ENCODE assay signal across 25 cellular contexts in the genomic region with DNA sequence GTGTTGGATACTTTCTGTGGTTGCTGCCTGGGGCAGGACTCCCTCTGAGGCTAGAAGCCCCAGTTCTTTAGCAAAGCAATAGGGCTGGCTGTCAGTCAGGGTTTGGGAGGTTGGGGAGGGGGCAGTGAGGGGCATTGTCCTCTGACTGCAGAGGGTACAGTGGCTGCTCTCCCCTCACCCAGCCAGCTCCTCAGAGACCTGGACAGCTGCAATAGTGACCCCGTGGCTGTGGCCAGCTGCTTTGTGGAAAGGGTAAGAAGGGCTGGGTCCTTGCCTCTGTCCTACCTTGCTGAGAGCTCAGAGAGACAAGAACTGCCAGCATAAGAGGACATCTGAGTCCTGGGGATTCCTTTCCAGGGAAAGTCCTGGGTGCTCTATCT. TPM values are rescaled to one million over a fixed set of nuclear protein-coding genes. Genes with fewer than 3 reads are reported as not detected.
DNase-seq lines count a peak whose midpoint lies in the region; ATAC-seq, FAIRE-seq and TF ChIP-seq lines count a peak whose summit lies in the region.
"Had no signal": no experiment of that assay in that cellular context is flagged by ENCODE, and none has a peak within 500 bp of the region (broad histone marks: within the 10 kb centered on the region; RNA-seq: fewer than 3 reads in every experiment).

No MANE protein-coding gene starts in this region.

- peaks cover 71% of the 10 kb centered on the region for H3K4me1 Mint-ChIP-seq in central memory CD8-positive, alpha-beta T cell
- H3K4me1 Mint-ChIP-seq in natural killer cell = peaks cover 72 to 80% of the 10 kb centered on the region in 2 donors
- peaks cover 57% of the 10 kb centered on the region for H3K4me1 Mint-ChIP-seq in activated T-helper 1 cell treated with anti-CD3 and anti-CD28 coated beads, Interleukin-12 subunit alpha, Interleukin-12 subunit beta, Interleukin-2, Interleukin-4 antibody, amounts not matched to agents 30 ng/mL and 10 ng/mL and 1 ng/mL, durations not matched to agents 14 hours and 24 hours and 36 hours (ENCODE audit: low read depth)

- peaks cover 9% of the 10 kb centered on the region for H3K36me3 Mint-ChIP-seq in central memory CD8-positive, alpha-beta T cell (ENCODE audit: insufficient read depth)
- H3K36me3 Mint-ChIP-seq in natural killer cell = no peaks in the 10 kb centered on the region
- peaks cover 10% of the 10 kb centered on the region for H3K36me3 Mint-ChIP-seq in activated T-helper 1 cell treated with anti-CD3 and anti-CD28 coated beads, Interleukin-12 subunit alpha, Interleukin-12 subunit beta, Interleukin-2, Interleukin-4 antibody, amounts not matched to agents 30 ng/mL and 10 ng/mL and 1 ng/mL, durations not matched to agents 14 hours and 24 hours and 36 hours (ENCODE audit: low read depth)
- H3K36me3 Mint-ChIP-seq: CD8-positive, alpha-beta T cell had no signal

- peak overlapping the region; percentile 44 for H3K27ac Mint-ChIP-seq in central memory CD8-positive, alpha-beta T cell (ENCODE audit: low read depth)
- H3K27ac Mint-ChIP-seq in natural killer cell = peak overlapping the region; percentile 76 to 86
- no peak overlapping the region for H3K27ac Mint-ChIP-seq in activated T-helper 1 cell treated with anti-CD3 and anti-CD28 coated beads, Interleukin-12 subunit alpha, Interleukin-12 subunit beta, Interleukin-2, Interleukin-4 antibody, amounts not matched to agents 30 ng/mL and 10 ng/mL and 1 ng/mL, durations not matched to agents 14 hours and 24 hours and 36 hours
- H3K27ac Mint-ChIP-seq: activated naive CD4-positive, alpha-beta T cell treated with anti-CD3 and anti-CD28 coated beads for 36 hours had no signal

- TF ChIP-seq CTCF in natural killer cell (IDR thresholded peaks at IDR 0.05) = no peak

- intact Hi-C loops in Right ventricle myocardium superior (cut with DNase I) = no loop called here
- intact Hi-C loops in Right ventricle myocardium inferior (cut with DNase I) = no loop called here
- intact Hi-C loops in natural killer cell (cut with micrococcal nuclease) = no loop called here
- intact Hi-C loops in activated T-helper 1 cell treated with anti-CD3 and anti-CD28 coated beads, Interleukin-12 subunit alpha, Interleukin-12 subunit beta, Interleukin-2, Interleukin-4 antibody, amounts not matched to agents 30 ng/mL and 10 ng/mL and 1 ng/mL, durations not matched to agents 14 hours and 24 hours and 36 hours (cut with micrococcal nuclease) = no loop called here

- peak; percentile 28 for DNase-seq in Right ventricle myocardium superior
- DNase-seq in Right ventricle myocardium inferior (ENCODE audit: missing footprints) = no peak
- no peak for DNase-seq in central memory CD8-positive, alpha-beta T cell (ENCODE audit: low spot score in 2 of 2)
- no peak for DNase-seq in natural killer cell
- no peak for DNase-seq in urothelium cell line (ENCODE audit: low spot score)
- no peak for DNase-seq in activated T-helper 1 cell treated with anti-CD3 and anti-CD28 coated beads, Interleukin-12 subunit alpha, Interleukin-12 subunit beta, Interleukin-2, Interleukin-4 antibody, amounts not matched to agents 30 ng/mL and 10 ng/mL and 1 ng/mL, durations not matched to agents 14 hours and 24 hours and 36 hours (ENCODE audit: low spot score)
- DNase-seq in DMS114 treated with DMSO at 0.1 percent for 48 hours (lab: John Stamatoyannopoulos, UW; ENCODE audit: unreplicated experiment) = no peak
- DNase-seq: activated naive CD4-positive, alpha-beta T cell treated with anti-CD3 and anti-CD28 coated beads for 36 hours; CD8-positive, alpha-beta T cell; colonic mucosa; DMS79; foreskin melanocyte; HCEC 1CT; left colon; MG63; midbrain; NCI-H146; NCI-H2171; NCI-H774; PC-9; stimulated activated CD4-positive, alpha-beta T cell treated with anti-CD3 and anti-CD28 coated beads, Interleukin-12 subunit alpha, Interleukin-12 subunit beta, amount 100 ng/mL, for 4 hours; stimulated activated CD8-positive, alpha-beta memory T cell treated with anti-CD3 and anti-CD28 coated beads, Interleukin-4, amount 100 ng/mL, for 48 hours; T1000 had no signal

- peak overlapping the region; percentile 8 for H3K4me3 Mint-ChIP-seq in central memory CD8-positive, alpha-beta T cell
- peak overlapping the region; percentile 26 for H3K4me3 Mint-ChIP-seq in natural killer cell
- no peak overlapping the region for H3K4me3 Mint-ChIP-seq in activated T-helper 1 cell treated with anti-CD3 and anti-CD28 coated beads, Interleukin-12 subunit alpha, Interleukin-12 subunit beta, Interleukin-2, Interleukin-4 antibody, amounts not matched to agents 30 ng/mL and 10 ng/mL and 1 ng/mL, durations not matched to agents 14 hours and 24 hours and 36 hours
- H3K4me3 Mint-ChIP-seq: activated naive CD4-positive, alpha-beta T cell treated with anti-CD3 and anti-CD28 coated beads for 36 hours; CD8-positive, alpha-beta T cell had no signal

- no peak for ATAC-seq in Right ventricle myocardium superior (ENCODE audit: poor library complexity)
- no peak for ATAC-seq in Right ventricle myocardium inferior
- ATAC-seq in central memory CD8-positive, alpha-beta T cell (replicated peaks; ENCODE audit: extremely low read depth, poor library complexity, severe bottlenecking) = no peak
- ATAC-seq in natural killer cell = no peak
- ATAC-seq in HG03135 (IDR thresholded peaks at IDR 0.05; ENCODE audit: unreplicated experiment) = no peak
- ATAC-seq: activated CD4-positive, CD25-positive, alpha-beta regulatory T cell treated with anti-CD3 and anti-CD28 coated beads, Interleukin-2, amount 50 U/mL, for 24 hours; CD8-positive, alpha-beta T cell; left colon had no signal

- FAIRE-seq in urothelium cell line (lab: Jason Lieb, UNC) = peak; percentile 82

- no peaks in the 10 kb centered on the region for H3K27me3 Mint-ChIP-seq in central memory CD8-positive, alpha-beta T cell
- H3K27me3 Mint-ChIP-seq in natural killer cell (ENCODE audit: low read depth in 2 of 2) = no peaks in the 10 kb centered on the region
- H3K27me3 Mint-ChIP-seq in activated T-helper 1 cell treated with anti-CD3 and anti-CD28 coated beads, Interleukin-12 subunit alpha, Interleukin-12 subunit beta, Interleukin-2, Interleukin-4 antibody, amounts not matched to agents 30 ng/mL and 10 ng/mL and 1 ng/mL, durations not matched to agents 14 hours and 24 hours and 36 hours (ENCODE audit: insufficient read depth) = no peaks in the 10 kb centered on the region

- H3K9me3 Mint-ChIP-seq in central memory CD8-positive, alpha-beta T cell = no peaks in the 10 kb centered on the region
- H3K9me3 Mint-ChIP-seq in natural killer cell = no peaks in the 10 kb centered on the region
- H3K9me3 Mint-ChIP-seq in activated T-helper 1 cell treated with anti-CD3 and anti-CD28 coated beads, Interleukin-12 subunit alpha, Interleukin-12 subunit beta, Interleukin-2, Interleukin-4 antibody, amounts not matched to agents 30 ng/mL and 10 ng/mL and 1 ng/mL, durations not matched to agents 14 hours and 24 hours and 36 hours = no peaks in the 10 kb centered on the region
- H3K9me3 Mint-ChIP-seq: activated naive CD4-positive, alpha-beta T cell treated with anti-CD3 and anti-CD28 coated beads for 36 hours; CD8-positive, alpha-beta T cell had no signal

RNA-seq across cellular contexts. Expression of gene PLEKHG3, which starts 25.8 kb away (rescaled TPM):
- total RNA-seq in Right ventricle myocardium superior (16.6 TPM), Right ventricle myocardium inferior (19.6 TPM), natural killer cell (100 to 1,000 TPM; 184 to 285 (median 225) TPM)
- total RNA-seq in activated T-helper 1 cell treated with anti-CD3 and anti-CD28 coated beads, Interleukin-12 subunit alpha, Interleukin-12 subunit beta, Interleukin-2, Interleukin-4 antibody, amounts not matched to agents 30 ng/mL and 10 ng/mL and 1 ng/mL, durations not matched to agents 14 hours and 24 hours and 36 hours = 5.5 and 6.2 TPM in 2 replicates
